27 cellular contexts compared by ENCODE assay signal in genomic region chr12:25025951-25026490, GRCh38.
"Had no signal": no experiment of that assay in that cellular context is flagged by ENCODE, and none has a peak within 500 bp of the region (broad histone marks: within the 10 kb centered on the region; RNA-seq: fewer than 3 reads in every experiment).

No MANE protein-coding gene starts in this region.

- ATAC-seq: activated CD4-positive, alpha-beta T cell treated with anti-CD3 and anti-CD28 coated beads for 36 hours; activated naive CD4-positive, alpha-beta T cell treated with anti-CD3 and anti-CD28 coated beads, Interleukin-2, amount 50 U/mL, for 72 hours; activated T-helper 17 cell treated with anti-CD3 and anti-CD28 coated beads, Interleukin-2, amount 50 U/mL, for 72 hours; gastroesophageal sphincter; left cardiac atrium; pancreas; right cardiac atrium had no signal

- H3K4me3 Mint-ChIP-seq: activated CD4-positive, alpha-beta T cell treated with anti-CD3 and anti-CD28 coated beads for 36 hours; activated T-cell treated with anti-CD3 and anti-CD28 coated beads, Interleukin-2, amount 50 U/mL, for 24 hours; activated T-helper 17 cell treated with anti-CD3 and anti-CD28 coated beads, Interleukin-2, amount 50 U/mL, for 72 hours; central memory CD8-positive, alpha-beta T cell; memory B cell; nephron; WTC11 had no signal

- H3K27ac Mint-ChIP-seq: activated CD4-positive, alpha-beta T cell treated with anti-CD3 and anti-CD28 coated beads for 36 hours; activated naive CD4-positive, alpha-beta T cell treated with anti-CD3 and anti-CD28 coated beads, Interleukin-2, amount 50 U/mL, for 72 hours; activated T-cell treated with anti-CD3 and anti-CD28 coated beads, Interleukin-2, amount 50 U/mL, for 24 hours; activated T-helper 17 cell treated with anti-CD3 and anti-CD28 coated beads, Interleukin-2, amount 50 U/mL, for 72 hours; memory B cell; nephron; WTC11 had no signal

- H3K4me3 ChIP-seq: breast epithelium, dorsolateral prefrontal cortex, esophagus muscularis mucosa, gastroesophageal sphincter, pancreas, thoracic aorta, upper lobe of left lung had no signal

- FAIRE-seq: colon, pancreas had no signal

- DNase-seq: activated CD4-positive, alpha-beta T cell treated with anti-CD3 and anti-CD28 coated beads for 36 hours; activated CD4-positive, alpha-beta T cell treated with anti-CD3 and anti-CD28 coated beads, Interleukin-2, amount 50 U/mL, for 4 hours; activated CD8-positive, alpha-beta memory T cell treated with anti-CD3 and anti-CD28 coated beads for 24 hours; activated CD8-positive, alpha-beta memory T cell treated with anti-CD3 and anti-CD28 coated beads, Interleukin-2, amount 50 U/mL, for 4 hours; activated T-cell treated with anti-CD3 and anti-CD28 coated beads, Interleukin-2, amount 50 U/mL, for 24 hours; amniotic stem cell; dorsolateral prefrontal cortex; head of caudate nucleus; islet precursor cell; left cardiac atrium; pancreas; right cardiac atrium; stimulated activated CD4-positive, alpha-beta T cell treated with anti-CD3 and anti-CD28 coated beads, Interleukin-4, amount 100 ng/mL, for 24 hours; stimulated activated naive CD4-positive, alpha-beta T cell treated with Interleukin-2 at 50 U/mL for 16 hours; T-helper 9 cell; upper lobe of left lung had no signal

- H3K4me1 Mint-ChIP-seq: activated CD4-positive, alpha-beta T cell treated with anti-CD3 and anti-CD28 coated beads for 36 hours; activated T-helper 17 cell treated with anti-CD3 and anti-CD28 coated beads, Interleukin-2, amount 50 U/mL, for 72 hours; central memory CD8-positive, alpha-beta T cell; nephron; WTC11 had no signal

- H3K27ac ChIP-seq: breast epithelium, dorsolateral prefrontal cortex, esophagus muscularis mucosa, gastroesophageal sphincter, pancreas, thoracic aorta, upper lobe of left lung had no signal

- H3K9me3 Mint-ChIP-seq: activated naive CD4-positive, alpha-beta T cell treated with anti-CD3 and anti-CD28 coated beads, Interleukin-2, amount 50 U/mL, for 72 hours; activated T-cell treated with anti-CD3 and anti-CD28 coated beads, Interleukin-2, amount 50 U/mL, for 24 hours; activated T-helper 17 cell treated with anti-CD3 and anti-CD28 coated beads, Interleukin-2, amount 50 U/mL, for 72 hours; central memory CD8-positive, alpha-beta T cell; memory B cell; nephron; WTC11 had no signal

- H3K36me3 ChIP-seq: breast epithelium, esophagus muscularis mucosa, gastroesophageal sphincter, pancreas, thoracic aorta, upper lobe of left lung had no signal

- H3K27me3 ChIP-seq: breast epithelium, dorsolateral prefrontal cortex, esophagus muscularis mucosa, gastroesophageal sphincter, pancreas, upper lobe of left lung had no signal

- H3K27me3 Mint-ChIP-seq: activated CD4-positive, alpha-beta T cell treated with anti-CD3 and anti-CD28 coated beads for 36 hours; activated T-cell treated with anti-CD3 and anti-CD28 coated beads, Interleukin-2, amount 50 U/mL, for 24 hours; activated T-helper 17 cell treated with anti-CD3 and anti-CD28 coated beads, Interleukin-2, amount 50 U/mL, for 72 hours; central memory CD8-positive, alpha-beta T cell; memory B cell had no signal

- H3K4me1 ChIP-seq: breast epithelium, esophagus muscularis mucosa, gastroesophageal sphincter, pancreas, upper lobe of left lung had no signal

- H3K9me3 ChIP-seq: breast epithelium, esophagus muscularis mucosa, gastroesophageal sphincter, pancreas, thoracic aorta, upper lobe of left lung had no signal

- H3K36me3 Mint-ChIP-seq: activated naive CD4-positive, alpha-beta T cell treated with anti-CD3 and anti-CD28 coated beads, Interleukin-2, amount 50 U/mL, for 72 hours; memory B cell; WTC11 had no signal
